In genomic region chr19:9675358-9675901, GRCh38 we compare ENCODE assay signal across 8 cellular contexts. TPM values are rescaled to one million over a fixed set of nuclear protein-coding genes. Genes with fewer than 3 reads are reported as not detected.
A peak's percentile ranks its signal among the peaks of the same experiment; 100 is the strongest.
DNase-seq lines count a peak whose midpoint lies in the region; ATAC-seq, FAIRE-seq and TF ChIP-seq lines count a peak whose summit lies in the region.
"Not testable (repeated sequence)": the region's sequence is repeated elsewhere in the genome, so short reads cannot be mapped to it uniquely, and the experiment has no call there.

No MANE protein-coding gene starts in this region.

- not testable (repeated sequence) for TF ChIP-seq CTCF in GM06990 (IDR thresholded peaks at IDR 0.05; ENCODE audit: insufficient read depth, low read length, poor library complexity, severe bottlenecking); astrocyte (IDR thresholded peaks at IDR 0.05; ENCODE audit: insufficient read depth, low read depth, low read length); esophagus squamous epithelium (IDR thresholded peaks at IDR 0.05); right lobe of liver (IDR thresholded peaks at IDR 0.05); prostate gland (IDR thresholded peaks at IDR 0.05); uterus (IDR thresholded peaks at IDR 0.05)

- intact Hi-C loops in esophagus squamous epithelium (cut with DNase I); right lobe of liver (cut with DNase I); uterus (cut with DNase I; ENCODE audit: low total_unique reads): not testable (repeated sequence)
- intact Hi-C loops in prostate gland (cut with DNase I), result loop anchor here (2.0 to 10.0 kb wide), 2 partner anchors 55 to 109 kb away; partner anchors contain the start of gene ZNF561

- H3K9me3 ChIP-seq in astrocyte (ENCODE audit: insufficient read depth, low read depth, low read length) (peaks cover 21% of the 10 kb centered on the region), esophagus squamous epithelium (peaks cover 0 to 35% (median 18%) of the 10 kb centered on the region in 3 donors), right lobe of liver (peaks cover 0 to 12% (median 6%) of the 10 kb centered on the region in 4 donors)
- not testable (repeated sequence) for H3K9me3 ChIP-seq in prostate gland, uterus

- CTCF ChIA-PET in T-cell (lab: Charles Lee), result interaction anchor here in 1 of 2 donors (0.7 kb wide), 1 partner anchor 1054 kb away, joined by 4 read pairs; no protein-coding TSS in a partner anchor

- peak overlapping the region; percentile 78 for H2AFZ ChIP-seq in astrocyte (ENCODE audit: low read depth, low read length)

- H3K4me1 Mint-ChIP-seq in IgD-negative memory B cell (peaks cover 12 to 14% (median 13%) of the 10 kb centered on the region in 3 donors), T-cell (peaks cover 18 to 28% (median 19%) of the 10 kb centered on the region in 3 donors)
- H3K4me1 Mint-ChIP-seq in astrocyte (ENCODE audit: low read depth, unreplicated experiment), result not testable (repeated sequence)

- H3K36me3 Mint-ChIP-seq in IgD-negative memory B cell, result peaks cover 13% of the 10 kb centered on the region
- peaks cover 30% of the 10 kb centered on the region for H3K36me3 Mint-ChIP-seq in T-cell
- peaks cover 16% of the 10 kb centered on the region for H3K36me3 Mint-ChIP-seq in astrocyte (ENCODE audit: low read depth, unreplicated experiment)

- H3K27ac ChIP-seq in astrocyte (ENCODE audit: low read depth, low read length), result peak overlapping the region; percentile 88
- peak overlapping the region; percentile 91 to 98 (median 97) for H3K27ac ChIP-seq in esophagus squamous epithelium
- H3K27ac ChIP-seq in right lobe of liver, result peak overlapping the region; percentile 86 to 93 (median 93)
- peak overlapping the region; percentile 96 to 97 for H3K27ac ChIP-seq in prostate gland
- H3K27ac ChIP-seq in uterus, result peak overlapping the region; percentile 92

- POLR2A ChIA-PET in T-cell (lab: Charles Lee), result interaction anchor here in 1 of 2 donors (0.6 to 0.7 kb wide), 2 partner anchors 115 to 538 kb away, joined by 6 to 12 read pairs; no protein-coding TSS in a partner anchor

- peaks cover 9 to 17% (median 17%) of the 10 kb centered on the region in 3 donors for H3K9me3 Mint-ChIP-seq in IgD-negative memory B cell
- peaks cover 10 to 19% (median 15%) of the 10 kb centered on the region in 3 donors for H3K9me3 Mint-ChIP-seq in T-cell
- peaks cover 19% of the 10 kb centered on the region for H3K9me3 Mint-ChIP-seq in astrocyte (ENCODE audit: unreplicated experiment)

- H3K4me3 Mint-ChIP-seq in IgD-negative memory B cell (peak overlapping the region; percentile 94 to 100 (median 98)), T-cell (peak overlapping the region; percentile 94 to 96 (median 95)), astrocyte (ENCODE audit: unreplicated experiment) (peak overlapping the region; percentile 87)

- H3K4me1 ChIP-seq in astrocyte (ENCODE audit: insufficient read depth, low read length); right lobe of liver; prostate gland (replicated peaks); uterus: not testable (repeated sequence)
- peaks cover 0 to 14% (median 0%) of the 10 kb centered on the region in 3 donors for H3K4me1 ChIP-seq in esophagus squamous epithelium

- H3K79me2 ChIP-seq in astrocyte (ENCODE audit: insufficient read depth, low read length), result peaks cover 44% of the 10 kb centered on the region

- not testable (repeated sequence) for H4K20me1 ChIP-seq in astrocyte (ENCODE audit: insufficient read depth, low read length)

- peak overlapping the region; percentile 90 for H3K9ac ChIP-seq in astrocyte (ENCODE audit: low read length)

- TF ChIP-seq POLR2A in esophagus squamous epithelium (IDR thresholded peaks at IDR 0.05); right lobe of liver (IDR thresholded peaks at IDR 0.05); prostate gland (IDR thresholded peaks at IDR 0.05); uterus (IDR thresholded peaks at IDR 0.05): not testable (repeated sequence)

- peak overlapping the region; percentile 93 to 100 (median 97) for H3K27ac Mint-ChIP-seq in IgD-negative memory B cell
- peak overlapping the region; percentile 95 for H3K27ac Mint-ChIP-seq in T-cell
- H3K27ac Mint-ChIP-seq in astrocyte (ENCODE audit: unreplicated experiment), result peak overlapping the region; percentile 93

- not testable (repeated sequence) for H3K27me3 ChIP-seq in GM06990 (replicated peaks; ENCODE audit: control insufficient read depth, insufficient read depth, low read length); astrocyte (ENCODE audit: insufficient read depth, low read length); esophagus squamous epithelium; right lobe of liver; prostate gland (replicated peaks; ENCODE audit: insufficient read depth); uterus

- DNase-seq in GM06990 (ENCODE audit: extremely low read depth, insufficient read length); astrocyte (ENCODE audit: low read depth); prostate gland (ENCODE audit: low spot score); uterus: not testable (repeated sequence)
- DNase-seq in T-cell (peak in 2 of 34 experiments; percentile 2 to 8), esophagus squamous epithelium (lab: John Stamatoyannopoulos, UW) (peak; percentile 24), right lobe of liver (peak in 1 of 3 donors; percentile 77)

- H3K4me3 ChIP-seq in GM06990 (replicated peaks; ENCODE audit: low read depth, low read length), result peak overlapping the region; percentile 88
- H3K4me3 ChIP-seq in astrocyte (ENCODE audit: insufficient read depth, low read depth, low read length), result peak overlapping the region; percentile 88
- H3K4me3 ChIP-seq in esophagus squamous epithelium, result peak overlapping the region; percentile 66 to 93 (median 76)
- H3K4me3 ChIP-seq in right lobe of liver, result peak overlapping the region; percentile 68 to 92 (median 76)
- H3K4me3 ChIP-seq in prostate gland, result peak overlapping the region; percentile 66 to 78
- peak overlapping the region; percentile 73 to 94 for H3K4me3 ChIP-seq in uterus

- ATAC-seq in T-cell (replicated peaks in 1 of 4); right lobe of liver: not testable (repeated sequence)

- not testable (repeated sequence) for H3K27me3 Mint-ChIP-seq in IgD-negative memory B cell; T-cell; astrocyte (ENCODE audit: low read depth, unreplicated experiment)

- not testable (repeated sequence) for FAIRE-seq in astrocyte (lab: Jason Lieb, UNC)

- not testable (repeated sequence) for H3K36me3 ChIP-seq in GM06990 (ENCODE audit: control insufficient read depth, insufficient read depth, low read length); astrocyte (ENCODE audit: insufficient read depth, low read length); right lobe of liver; prostate gland; uterus
- H3K36me3 ChIP-seq in esophagus squamous epithelium, result peaks cover 0 to 36% (median 0%) of the 10 kb centered on the region in 3 donors

- peak overlapping the region; percentile 80 for H3K4me2 ChIP-seq in astrocyte (ENCODE audit: low read length)

- WGBS in esophagus squamous epithelium, 2 donors, result 43 to 52% methylated on average over 13 of the region's 20 CpGs
- WGBS in right lobe of liver (ENCODE audit: insufficient coverage, low coverage, low lambda C conversion rate, missing lambda C conversion rate), result 59% methylated on average over 14 of the region's 20 CpGs
- WGBS in prostate gland, result 54% methylated on average over 20 of the region's 20 CpGs

RNA-seq across cellular contexts. Expression of gene ZNF562, which starts 0.5 kb away (rescaled TPM):
- 4.7 TPM for polyA plus RNA-seq in IgD-negative memory B cell
- 10 to 100 TPM; 13.8 to 23.1 (median 21.7) TPM for total RNA-seq in T-cell
- 21.7 and 26.2 TPM in 2 replicates for total RNA-seq in astrocyte
- 10 to 100 TPM; 26.3 to 45.6 (median 34.0) TPM for total RNA-seq in esophagus squamous epithelium
- total RNA-seq in right lobe of liver, result 10 to 100 TPM; 10.6 to 14.6 (median 11.3) TPM
- 10 to 100 TPM; 30.0 to 34.9 TPM for total RNA-seq in prostate gland
- 10 to 100 TPM; 14.4 to 85.1 (median 43.5) TPM for total RNA-seq in uterus

RNA-seq across cellular contexts. Expression of gene ZNF561, which starts 54.4 kb away (rescaled TPM):
- polyA plus RNA-seq in IgD-negative memory B cell, result 19.1 TPM
- total RNA-seq in T-cell (10 to 100 TPM; 36.7 to 47.2 (median 41.2) TPM), astrocyte (110 and 133 TPM in 2 replicates), esophagus squamous epithelium (10 to 100 TPM; 31.3 to 52.1 (median 40.8) TPM), right lobe of liver (10 to 100 TPM; 11.4 to 19.4 (median 14.2) TPM), prostate gland (10 to 100 TPM; 27.8 to 32.3 TPM), uterus (10 to 100 TPM; 17.1 to 80.0 (median 35.4) TPM)
